Comparison of ENCODE assay signal across 2 cellular contexts in genomic region chr13:108733141-108733540, GRCh38.
TF ChIP-seq lines count a peak whose summit lies in the region.

No MANE protein-coding gene starts in this region.

TF ChIP-seq in GM23338, 12 proteins besides CTCF, POLR2A, EP300 and RAD21 (continued from another document):
- TF ChIP-seq REST (IDR thresholded peaks at IDR 0.05; ENCODE audit: unreplicated experiment) = no peak
- TF ChIP-seq POLR2AphosphoS5 (IDR thresholded peaks at IDR 0.05; ENCODE audit: low read depth) = no peak
- TF ChIP-seq EZH2 (IDR thresholded peaks at IDR 0.05; ENCODE audit: low read depth, unreplicated experiment) = no peak
- no peak for TF ChIP-seq EZH2phosphoT487 (IDR thresholded peaks at IDR 0.05; ENCODE audit: unreplicated experiment)
- no peak for TF ChIP-seq ZNF114 (CRISPR knock-in tag; IDR thresholded peaks at IDR 0.05)
- TF ChIP-seq STAT1 (IDR thresholded peaks at IDR 0.05; ENCODE audit: unreplicated experiment) = no peak
- TF ChIP-seq ETS1 (IDR thresholded peaks at IDR 0.05) = no peak
TF ChIP-seq in GM23338: peak in this region for 0.

TF ChIP-seq in K562, 482 proteins besides CTCF, POLR2A, EP300 and RAD21 (continued from another document):
- TF ChIP-seq ZBTB40 (IDR thresholded peaks at IDR 0.05) (no peak), ZBTB40 (CRISPR knock-in tag; IDR thresholded peaks at IDR 0.05) (no peak), KLF6 (CRISPR knock-in tag; IDR thresholded peaks at IDR 0.05; ENCODE audit: borderline replicate concordance) (no peak), NCOA1 (IDR thresholded peaks at IDR 0.05; ENCODE audit: low read depth) (no peak), NR4A1 (CRISPR knock-in tag; IDR thresholded peaks at IDR 0.05) (no peak), NR4A1 (tag; IDR thresholded peaks at IDR 0.05) (no peak), PCBP1 (IDR thresholded peaks at IDR 0.05; ENCODE audit: low read depth, low read length, poor library complexity, severe bottlenecking) (no peak), DACH1 (IDR thresholded peaks at IDR 0.05; ENCODE audit: partially characterized antibody) (no peak), PRDM10 (IDR thresholded peaks at IDR 0.05; ENCODE audit: partially characterized antibody) (no peak), ASH1L (IDR thresholded peaks at IDR 0.05; ENCODE audit: borderline replicate concordance, low read depth, partially characterized antibody) (no peak), ZBTB8A (IDR thresholded peaks at IDR 0.05; ENCODE audit: partially characterized antibody) (no peak), ZNF311 (CRISPR knock-in tag; IDR thresholded peaks at IDR 0.05) (no peak), ZBTB12 (CRISPR knock-in tag; IDR thresholded peaks at IDR 0.05) (no peak), SMC3 (conservative IDR thresholded peaks at IDR 0.05; ENCODE audit: insufficient read depth, low read depth, low read length) (no peak), POLR2B (IDR thresholded peaks at IDR 0.05; ENCODE audit: low read depth, partially characterized antibody) (no peak), ZNF239 (CRISPR knock-in tag; IDR thresholded peaks at IDR 0.05) (no peak), ZEB2 (IDR thresholded peaks at IDR 0.05) (no peak), ZNF766 (CRISPR knock-in tag; conservative IDR thresholded peaks at IDR 0.05) (no peak)
TF ChIP-seq in K562: peak in this region for 0.
